ENCODE assay signal across 8 cellular contexts in genomic region chr2:158600155-158600802, GRCh38.
DNase-seq lines count a peak whose midpoint lies in the region; ATAC-seq and TF ChIP-seq lines count a peak whose summit lies in the region.

No MANE protein-coding gene starts in this region.

- H3K4me1 ChIP-seq in spleen: peaks cover 0 to 9% (median 0%) of the 10 kb centered on the region in 6 donors

- intact Hi-C loops in spleen (cut with DNase I; ENCODE audit: low total_unique reads): no loop called here

- peaks cover 10% of the 10 kb centered on the region for H3K36me3 Mint-ChIP-seq in mesothelial cell of epicardium

- no peaks in the 10 kb centered on the region for H3K27me3 ChIP-seq in spleen (replicated peaks in 1 of 7)

- no peak overlapping the region for H3K4me3 Mint-ChIP-seq in mesothelial cell of epicardium

- H3K27me3 Mint-ChIP-seq in mesothelial cell of epicardium (ENCODE audit: low read depth): no peaks in the 10 kb centered on the region

- DNase-seq in AG08395 (ENCODE audit: low spot score) (peak; percentile 86), NCI-H2029 treated with DMSO at 0.1 percent for 48 hours (lab: John Stamatoyannopoulos, UW) (peak; percentile 47), epithelial cell of proximal tubule (ENCODE audit: low read depth) (peak; percentile 50), midbrain (lab: John Stamatoyannopoulos, UW) (peak; percentile 21), spleen (no peak), mesothelial cell of epicardium (ENCODE audit: low spot score in 2 of 2, unreplicated experiment in 2 of 2) (no peak), GM10266 (ENCODE audit: extremely low spot score) (no peak)

- H3K9me3 Mint-ChIP-seq in mesothelial cell of epicardium: no peaks in the 10 kb centered on the region

- no peaks in the 10 kb centered on the region for H3K4me1 Mint-ChIP-seq in mesothelial cell of epicardium

- ATAC-seq in GM18858 (IDR thresholded peaks at IDR 0.05; ENCODE audit: unreplicated experiment): no peak

- no peak overlapping the region for H3K27ac Mint-ChIP-seq in mesothelial cell of epicardium

- WGBS in spleen, 5 donors: 47 to 67% (median 51%) methylated on average over 3 of the region's 3 CpGs

- TF ChIP-seq CTCF in epithelial cell of proximal tubule (conservative IDR thresholded peaks at IDR 0.05; ENCODE audit: low read depth, low read length) (no peak), spleen (IDR thresholded peaks at IDR 0.05 in 8 of 11, conservative IDR thresholded peaks at IDR 0.05 in 3 of 11) (no peak), mesothelial cell of epicardium (IDR thresholded peaks at IDR 0.05; ENCODE audit: unreplicated experiment) (no peak), GM10266 (IDR thresholded peaks at IDR 0.05; ENCODE audit: control insufficient read depth, insufficient read depth, low read depth, missing control alignments) (no peak)

- H3K4me3 ChIP-seq in epithelial cell of proximal tubule (ENCODE audit: low read depth, low read length) (no peak overlapping the region), spleen (no peak overlapping the region)

- TF ChIP-seq POLR2A in spleen (IDR thresholded peaks at IDR 0.05): no peak

- H3K27ac ChIP-seq in spleen: no peak overlapping the region

- no peaks in the 10 kb centered on the region for H3K36me3 ChIP-seq in spleen

- no peaks in the 10 kb centered on the region for H3K9me3 ChIP-seq in spleen

Comparison
In these comparisons a context has a peak if more than half of its experiments do, and no peak if none do; other contexts are left out.
1. DNase-seq: peak in AG08395 (single experiment), NCI-H2029 treated with DMSO at 0.1 percent for 48 hours (single experiment), epithelial cell of proximal tubule (single experiment) and midbrain (single experiment); none in spleen (single experiment), mesothelial cell of epicardium (0 of 2) and GM10266 (single experiment).